8 cellular contexts compared by ENCODE assay signal in the genomic region with DNA sequence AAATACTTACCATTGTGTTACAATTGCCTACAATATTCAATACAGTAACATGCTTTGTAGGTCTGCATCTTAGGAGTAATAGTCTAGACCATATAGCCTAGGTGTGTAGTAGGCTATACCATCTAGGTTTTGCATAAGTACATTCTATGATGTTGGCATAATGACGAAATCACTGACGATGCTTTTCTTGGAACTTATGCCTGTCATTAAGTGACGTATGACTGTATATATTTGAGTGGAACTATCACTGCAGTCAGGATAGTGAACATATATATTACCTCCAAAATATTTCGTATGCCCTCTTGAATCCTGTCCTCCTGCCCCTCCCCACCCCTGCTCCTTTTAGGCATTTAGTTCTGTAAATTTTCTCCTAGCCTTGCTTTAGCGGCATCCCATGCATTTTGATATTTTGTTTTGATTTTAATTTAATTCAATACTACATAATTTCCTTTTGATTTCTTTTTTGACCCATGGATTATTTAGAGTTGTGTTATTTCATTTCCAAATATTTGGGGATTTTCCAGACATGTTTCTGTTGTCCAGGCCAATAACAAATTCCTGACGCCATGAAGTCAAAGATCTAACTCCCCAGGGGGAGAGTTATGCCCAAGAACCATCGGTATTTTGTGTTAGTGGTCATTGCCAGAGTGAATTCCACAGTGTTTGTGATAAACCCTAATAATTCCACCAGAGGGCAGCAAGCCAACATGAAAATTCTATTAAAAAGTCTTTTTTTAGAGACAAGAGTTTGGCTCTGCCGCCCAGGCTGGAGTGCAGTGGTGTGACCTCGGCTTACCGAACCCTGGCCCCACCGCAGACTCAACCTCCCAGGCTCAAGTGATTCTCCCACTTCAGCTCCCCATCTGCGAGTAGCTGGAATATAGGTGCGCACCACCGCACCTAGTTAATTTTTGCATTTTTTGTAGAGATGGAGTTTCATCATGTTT. TPM values are rescaled to one million over a fixed set of nuclear protein-coding genes. Genes with fewer than 3 reads are reported as not detected.
DNase-seq lines count a peak whose midpoint lies in the region; ATAC-seq, FAIRE-seq and TF ChIP-seq lines count a peak whose summit lies in the region.

No MANE protein-coding gene starts in this region.

- peak; percentile 67 for TF ChIP-seq CTCF in A673 (conservative IDR thresholded peaks at IDR 0.05; ENCODE audit: low read depth, low read length)
- TF ChIP-seq CTCF in GM12864 (IDR thresholded peaks at IDR 0.05; ENCODE audit: low read depth, low read length, missing control alignments) = peak; percentile 45
- no peak for TF ChIP-seq CTCF in activated B cell treated with CpG ODN at 0.5 μM for 24 hours (IDR thresholded peaks at IDR 0.05)
- TF ChIP-seq CTCF in H1 (IDR thresholded peaks at IDR 0.05; ENCODE audit: control extremely low read depth in 1 of 3, insufficient read depth in 1 of 3, low read depth in 1 of 3, low read length in 3 of 3) = peak in 2 of 3 experiments; percentile 56 to 62; a peak in 3 of 4 replicates
- peak; percentile 52 to 77 (median 65) for TF ChIP-seq CTCF in tibial nerve (IDR thresholded peaks at IDR 0.05)

- no peaks in the 10 kb centered on the region; the same call in 1 of the 2 replicates for H3K23me2 ChIP-seq in H1 (ENCODE audit: low read depth, low read length)

- H2BK20ac ChIP-seq in H1 (ENCODE audit: low read length) = no peak overlapping the region

- H4K5ac ChIP-seq in H1 (ENCODE audit: insufficient read length, low read depth, low read length) = no peak overlapping the region

- H3K27me3 ChIP-seq in A673 (replicated peaks; ENCODE audit: insufficient read depth, low read depth, low read length, poor library complexity) (no peaks in the 10 kb centered on the region), H1 (replicated peaks in 1 of 4; ENCODE audit: control insufficient read depth in 3 of 4, extremely low read depth in 1 of 4, insufficient read depth in 3 of 4, low read length in 3 of 4) (no peaks in the 10 kb centered on the region), muscle layer of duodenum (ENCODE audit: low read depth, low read length) (no peaks in the 10 kb centered on the region), tibial nerve (no peaks in the 10 kb centered on the region)

- ATAC-seq in activated B cell treated with CpG ODN at 0.5 μM for 24 hours (ENCODE audit: low read depth) = peak; percentile 5
- ATAC-seq in HG02588 (IDR thresholded peaks at IDR 0.05; ENCODE audit: unreplicated experiment) = no peak

- H2BK5ac ChIP-seq in H1 (ENCODE audit: low read depth, low read length) = no peak overlapping the region

- H3K27ac ChIP-seq in A673 (ENCODE audit: low read depth, low read length, poor library complexity, severe bottlenecking) (no peak overlapping the region), H1 (ENCODE audit: low read depth, low read length) (no peak overlapping the region), muscle layer of duodenum (ENCODE audit: low read length) (no peak overlapping the region), tibial nerve (peak overlapping the region in 1 of 4 donors; percentile 40)

- no peaks in the 10 kb centered on the region for H3K27me3 Mint-ChIP-seq in activated B cell treated with CpG ODN at 0.5 μM for 24 hours

- H3K36me3 ChIP-seq in A673 (ENCODE audit: insufficient read depth, low read length, poor library complexity, severe bottlenecking) (no peaks in the 10 kb centered on the region), H1 (ENCODE audit: control insufficient read depth in 2 of 4, insufficient read depth in 4 of 4, low read length in 3 of 4) (no peaks in the 10 kb centered on the region; a peak in 1 of 8 replicates), muscle layer of duodenum (ENCODE audit: control insufficient read depth in 1 of 2, insufficient read depth in 2 of 2, low read length in 2 of 2) (no peaks in the 10 kb centered on the region), tibial nerve (no peaks in the 10 kb centered on the region)

- H3K4me1 ChIP-seq in A673 (ENCODE audit: insufficient read depth, low read length, poor library complexity, severe bottlenecking) = peaks cover 20% of the 10 kb centered on the region
- H3K4me1 ChIP-seq in H1 (replicated peaks in 1 of 4; ENCODE audit: control insufficient read depth in 3 of 4, insufficient read depth in 4 of 4, low read length in 3 of 4) = no peaks in the 10 kb centered on the region; a peak in 1 of 7 replicates
- peaks cover 0 to 13% of the 10 kb centered on the region in 2 donors for H3K4me1 ChIP-seq in muscle layer of duodenum (ENCODE audit: control insufficient read depth in 1 of 2, insufficient read depth in 2 of 2, low read length in 2 of 2)
- peaks cover 0 to 46% (median 7%) of the 10 kb centered on the region in 4 donors for H3K4me1 ChIP-seq in tibial nerve

- H3K79me1 ChIP-seq in H1 (ENCODE audit: low read depth, low read length) = no peaks in the 10 kb centered on the region

- H3K23ac ChIP-seq in H1 (ENCODE audit: insufficient read length) = no peak overlapping the region

- H3K36me3 Mint-ChIP-seq in activated B cell treated with CpG ODN at 0.5 μM for 24 hours (ENCODE audit: low read depth) = peaks cover 37% of the 10 kb centered on the region

- peaks cover 75% of the 10 kb centered on the region for H3K4me1 Mint-ChIP-seq in activated B cell treated with CpG ODN at 0.5 μM for 24 hours

- no peak overlapping the region for H4K91ac ChIP-seq in H1 (replicated peaks; ENCODE audit: insufficient read length, low read length)

- H3K4me2 ChIP-seq in H1 (ENCODE audit: insufficient read depth in 1 of 2, low read depth in 2 of 2, low read length in 2 of 2) = no peak overlapping the region

- H3K27ac Mint-ChIP-seq in activated B cell treated with CpG ODN at 0.5 μM for 24 hours = peak overlapping the region; percentile 80

- peak; percentile 77 to 88 for TF ChIP-seq RAD21 in H1 (IDR thresholded peaks at IDR 0.05 in 1 of 2, conservative IDR thresholded peaks at IDR 0.05 in 1 of 2; ENCODE audit: low read depth in 2 of 2, low read length in 2 of 2)

- DNase-seq in A673 (ENCODE audit: low spot score) = peak; percentile 83
- no peak for DNase-seq in GM12864 (ENCODE audit: low read depth)
- DNase-seq in NCI-H345 (lab: John Stamatoyannopoulos, UW) = peak; percentile 34
- no peak for DNase-seq in activated B cell treated with CpG ODN at 0.5 μM for 24 hours
- DNase-seq in H1 (ENCODE audit: low read depth in 1 of 2, low spot score in 2 of 2) = peak in 1 of 2 experiments; percentile 56
- peak in 1 of 2 donors; percentile 84 for DNase-seq in tibial nerve (ENCODE audit: low spot score in 2 of 2)

- no peak overlapping the region for H4K8ac ChIP-seq in H1 (ENCODE audit: extremely low read depth, insufficient read depth, low read length)

- H2AK5ac ChIP-seq in H1 (ENCODE audit: low read depth, low read length) = no peak overlapping the region

- peak overlapping the region; percentile 70 for H3K4me3 Mint-ChIP-seq in activated B cell treated with CpG ODN at 0.5 μM for 24 hours

- H2AFZ ChIP-seq in H1 (ENCODE audit: low read length) = no peak overlapping the region

- POLR2A ChIA-PET in A673 (lab: Charles Lee; ENCODE audit: low non-redundant PET) = no interaction called here
- POLR2A ChIA-PET in activated B cell treated with CpG ODN at 0.5 μM for 24 hours (lab: Charles Lee) = interaction anchor here (0.6 to 2.2 kb wide), 8 partner anchors 17 to 132 kb away, joined by 3 to 12 read pairs (median 5); a partner anchor contains a TSS
- POLR2A ChIA-PET in H1 (lab: Charles Lee; ENCODE audit: partially characterized antibody) = interaction anchor here (0.6 to 0.9 kb wide), 2 partner anchors 54 to 477 kb away, joined by 3 read pairs; no protein-coding TSS in a partner anchor

- no peak overlapping the region for H2BK12ac ChIP-seq in H1 (ENCODE audit: low read depth, low read length)

- no peaks in the 10 kb centered on the region for H3K9me3 Mint-ChIP-seq in activated B cell treated with CpG ODN at 0.5 μM for 24 hours

- peak; percentile 72 for FAIRE-seq in H1 (lab: Jason Lieb, UNC)

- H3K79me2 ChIP-seq in H1 (ENCODE audit: control insufficient read depth in 1 of 2, insufficient read depth in 2 of 2, low read length in 2 of 2) = no peaks in the 10 kb centered on the region

- H4K20me1 ChIP-seq in H1 (replicated peaks in 1 of 2; ENCODE audit: control insufficient read depth in 1 of 2, insufficient read depth in 2 of 2, low read length in 2 of 2) = peaks cover 0 to 3% of the 10 kb centered on the region in 2 experiments

- intact Hi-C loops in A673 (cut with micrococcal nuclease; ENCODE audit: unreplicated experiment) (loop anchor here (1.0 to 10.0 kb wide), 3 partner anchors 128 to 941 kb away; a partner anchor contains a TSS), activated B cell treated with CpG ODN at 0.5 μM for 24 hours (cut with micrococcal nuclease) (loop anchor here (1.0 to 10.0 kb wide), 11 partner anchors 22 to 1029 kb away; a partner anchor contains a TSS)

- no peak overlapping the region for H2BK15ac ChIP-seq in H1 (ENCODE audit: low read length)

- no peak overlapping the region for H3K56ac ChIP-seq in H1 (replicated peaks; ENCODE audit: insufficient read length, low read depth, low read length)

- peak overlapping the region; percentile 20 for H3K4me3 ChIP-seq in A673 (ENCODE audit: low read depth, low read length, poor library complexity, severe bottlenecking)
- no peak overlapping the region for H3K4me3 ChIP-seq in GM12864 (ENCODE audit: low read depth, low read length)
- no peak overlapping the region for H3K4me3 ChIP-seq in H1 (ENCODE audit: extremely low read depth in 1 of 4, insufficient read depth in 2 of 4, low read depth in 3 of 4, low read length in 4 of 4)
- peak overlapping the region; percentile 33 to 47 for H3K4me3 ChIP-seq in muscle layer of duodenum (ENCODE audit: low read depth in 1 of 2, low read length in 2 of 2)
- peak overlapping the region in 1 of 4 donors; percentile 27 for H3K4me3 ChIP-seq in tibial nerve

- H3K4ac ChIP-seq in H1 (replicated peaks; ENCODE audit: insufficient read length, low read depth, low read length) = no peak overlapping the region

- no peak overlapping the region for H3K18ac ChIP-seq in H1 (ENCODE audit: extremely low read depth, low read length)

- TF ChIP-seq POLR2A in H1 (IDR thresholded peaks at IDR 0.05; ENCODE audit: control extremely low read depth in 1 of 2, low read depth in 2 of 2, low read length in 2 of 2) = no peak
- TF ChIP-seq POLR2A in tibial nerve (IDR thresholded peaks at IDR 0.05) = no peak

- no peak overlapping the region for H2BK120ac ChIP-seq in H1 (replicated peaks; ENCODE audit: low read depth, low read length)

- CTCF ChIA-PET in A673 (lab: Charles Lee) (interaction anchor here (0.8 kb wide), 1 partner anchor 128 kb away, joined by 6 read pairs; no protein-coding TSS in a partner anchor), activated B cell treated with CpG ODN at 0.5 μM for 24 hours (lab: Charles Lee) (interaction anchor here (0.6 to 4.5 kb wide), 11 partner anchors 11 to 328 kb away, joined by 3 to 57 read pairs (median 5); a partner anchor contains a TSS), H1 (lab: Charles Lee; ENCODE audit: partially characterized antibody) (interaction anchor here (0.7 to 2.5 kb wide), 19 partner anchors 13 to 164 kb away, joined by 3 to 40 read pairs (median 3); a partner anchor contains a TSS)

- BruUV-seq in A673 (replicated peaks; lab: Mats Ljungman, UMichigan) = no TSS peak

- H3K9me3 ChIP-seq in A673 (ENCODE audit: low read depth, low read length, poor library complexity, severe bottlenecking) (no peaks in the 10 kb centered on the region), H1 (ENCODE audit: insufficient read depth in 2 of 2, low read depth in 1 of 2, low read length in 1 of 2) (0 out of 4 replicates have a peak, but pooled peaks cover 0 to 2% of the 10 kb centered on the region in 2 experiments), muscle layer of duodenum (ENCODE audit: control insufficient read depth in 1 of 2, low read length in 2 of 2) (no peaks in the 10 kb centered on the region), tibial nerve (no peaks in the 10 kb centered on the region)

- no peak overlapping the region for H3K14ac ChIP-seq in H1 (ENCODE audit: insufficient read length)

- TF ChIP-seq EP300 in H1 (IDR thresholded peaks at IDR 0.05; ENCODE audit: borderline replicate concordance in 1 of 2, low read depth in 2 of 2, low read length in 2 of 2) = no peak
- TF ChIP-seq EP300 in tibial nerve (IDR thresholded peaks at IDR 0.05) = peak in 1 of 2 donors; percentile 52

- 67% methylated on average over 14 of the region's 14 CpGs; no CpG with 5 or more reads in 1 of the 2 experiments for whole genome bisulfite sequencing in H1 (ENCODE audit: extremely low coverage in 1 of 2, insufficient coverage in 1 of 2, insufficient read length in 1 of 2, insufficient replicate concordance in 2 of 2, low coverage in 1 of 2, low lambda C conversion rate in 2 of 2, missing lambda C conversion rate in 1 of 2), 2 experiments
- 25 to 28% methylated on average over 14 of the region's 14 CpGs for WGBS in tibial nerve, 2 donors

- H3K9ac ChIP-seq in H1 (replicated peaks in 1 of 4; ENCODE audit: extremely low read depth in 1 of 4, low read depth in 3 of 4, low read length in 3 of 4) = no peak overlapping the region

RNA-seq across cellular contexts. Expression of a gene that starts 24.2 kb away (rescaled TPM):
- total RNA-seq in A673 (2021) (17.9 and 28.4 TPM in 2 replicates), activated B cell treated with CpG ODN at 0.5 μM for 24 hours (74.2 and 84.4 TPM in 2 replicates), tibial nerve (10 to 100 TPM; 12.4 to 71.7 (median 15.6) TPM)
- 3.6 and 3.7 TPM in 2 replicates for total RNA-seq in H1 (2021; fragmentation: NEBNext Ultra II Directional; extraction: Animal tissue kit (Norgen Biotek cat#: 25700))
- polyA plus RNA-seq in H1 (2011; rRNA removed) = 2.3 and 2.8 TPM in 2 replicates
- 3.0 TPM for polyA plus RNA-seq in H1 (2011; cell fraction: cytosol; rRNA removed)
- 2.6 TPM for polyA plus RNA-seq in H1 (2011; cell fraction: nucleus; rRNA removed)
- 3.0 to 5.0 TPM (median 3.7 TPM) in 4 replicates for polyA plus RNA-seq in H1 (2012, experiment 1 of 2)
- 1.2 TPM for polyA plus RNA-seq in H1 (2012, experiment 2 of 2)
- polyA plus RNA-seq in H1 (2013, experiment 1 of 2) = 4.1 TPM
- 3.2 TPM for polyA plus RNA-seq in H1 (2013, experiment 2 of 2)
- polyA minus RNA-seq in H1 (2011; rRNA and poly(A)+ RNA removed) = 4.2 and 4.3 TPM in 2 replicates
- polyA minus RNA-seq in H1 (2011; cell fraction: cytosol; rRNA and poly(A)+ RNA removed) = 2.9 TPM
- 8.3 TPM for polyA minus RNA-seq in H1 (2011; cell fraction: nucleus; rRNA and poly(A)+ RNA removed)

RNA-seq across cellular contexts. Expression of a gene that starts 53.2 kb away (rescaled TPM):
- total RNA-seq in A673 (2021) = 0.85 and 1.2 TPM in 2 replicates
- 9.5 and 13.8 TPM in 2 replicates for total RNA-seq in activated B cell treated with CpG ODN at 0.5 μM for 24 hours
- total RNA-seq in H1 (2021; fragmentation: NEBNext Ultra II Directional; extraction: Animal tissue kit (Norgen Biotek cat#: 25700)) = 4.0 and 4.2 TPM in 2 replicates
- polyA plus RNA-seq in H1 (2011; rRNA removed) = 2.0 and 2.3 TPM in 2 replicates
- polyA plus RNA-seq in H1 (2011; cell fraction: cytosol; rRNA removed) = 2.8 TPM
- polyA plus RNA-seq in H1 (2011; cell fraction: nucleus; rRNA removed) = 2.9 TPM
- polyA plus RNA-seq in H1 (2012, experiment 1 of 2) = 2.7 to 3.2 TPM (median 3.0 TPM) in 4 replicates
- 1.2 TPM for polyA plus RNA-seq in H1 (2012, experiment 2 of 2)
- polyA plus RNA-seq in H1 (2013, experiment 1 of 2) = 2.4 TPM
- polyA plus RNA-seq in H1 (2013, experiment 2 of 2) = 1.4 TPM
- 7.1 and 7.9 TPM in 2 replicates for polyA minus RNA-seq in H1 (2011; rRNA and poly(A)+ RNA removed)
- polyA minus RNA-seq in H1 (2011; cell fraction: cytosol; rRNA and poly(A)+ RNA removed) = 3.2 TPM
- polyA minus RNA-seq in H1 (2011; cell fraction: nucleus; rRNA and poly(A)+ RNA removed) = 8.9 TPM
- total RNA-seq in tibial nerve = 10 to 100 TPM in 2 of 4 donors, 1 to 10 TPM in 2; 6.1 to 21.4 (median 11.2) TPM

Comparison
In these comparisons a context has a peak if more than half of its experiments do, and no peak if none do; other contexts are left out.
1. DNase-seq: peak in A673 (single experiment) and NCI-H345 (single experiment); none in GM12864 (single experiment) and activated B cell treated with CpG ODN at 0.5 μM for 24 hours (single experiment).
2. H3K4me3 ChIP-seq: peak in A673 (single experiment) and muscle layer of duodenum (2 of 2); none in GM12864 (single experiment) and H1 (0 of 4).